ENCODE assay signal across 8 cellular contexts in genomic region chr1:184866991-184867788, GRCh38.
DNase-seq lines count a peak whose midpoint lies in the region; ATAC-seq and TF ChIP-seq lines count a peak whose summit lies in the region.

No MANE protein-coding gene starts in this region.

- H3K27ac ChIP-seq in gastrocnemius medialis (peak overlapping the region in 2 of 4 donors; percentile 33 to 37), substantia nigra (ENCODE audit: low read depth, low read length, poor library complexity, severe bottlenecking) (no peak overlapping the region)

- H3K36me3 ChIP-seq in gastrocnemius medialis = no peaks in the 10 kb centered on the region

- TF ChIP-seq POLR2A in gastrocnemius medialis (IDR thresholded peaks at IDR 0.05) = no peak

- peak; percentile 97 for ATAC-seq in GM19023 (IDR thresholded peaks at IDR 0.05; ENCODE audit: unreplicated experiment)
- peak; percentile 96 for ATAC-seq in HG03139 (IDR thresholded peaks at IDR 0.05; ENCODE audit: unreplicated experiment)
- peak; percentile 68 to 73 for ATAC-seq in gastrocnemius medialis

- in situ Hi-C loops in gastrocnemius medialis (cut with MboI; ENCODE audit: low sequenced_read_pairs in 4 of 4) = no loop called here

- TF ChIP-seq CTCF in gastrocnemius medialis (IDR thresholded peaks at IDR 0.05 in 4 of 5, conservative IDR thresholded peaks at IDR 0.05 in 1 of 5) = no peak

- H3K27me3 ChIP-seq in gastrocnemius medialis = no peaks in the 10 kb centered on the region

- no peak overlapping the region for H3K4me3 ChIP-seq in gastrocnemius medialis

- intact Hi-C loops in gastrocnemius medialis (cut with DNase I; ENCODE audit: low total_unique reads) = no loop called here

- H3K4me1 ChIP-seq in gastrocnemius medialis = no peaks in the 10 kb centered on the region

- H3K9me3 ChIP-seq in gastrocnemius medialis = no peaks in the 10 kb centered on the region

- DNase-seq in A172 (ENCODE audit: low spot score) (peak; percentile 92), T-helper 9 cell (peak; percentile 33), dedifferentiated amniotic fluid mesenchymal stem cell (ENCODE audit: extremely low spot score) (peak; percentile 86), gastrocnemius medialis (no peak), substantia nigra (lab: John Stamatoyannopoulos, UW) (no peak), NCI-H1417 treated with DMSO at 0.1 percent for 48 hours (lab: John Stamatoyannopoulos, UW) (no peak)

Comparison
In these comparisons a context has a peak if more than half of its experiments do, and no peak if none do; other contexts are left out.
1. DNase-seq: peak in A172 (single experiment), T-helper 9 cell (single experiment) and dedifferentiated amniotic fluid mesenchymal stem cell (single experiment); none in gastrocnemius medialis (0 of 2), substantia nigra (0 of 49) and NCI-H1417 treated with DMSO at 0.1 percent for 48 hours (single experiment).
2. Peak in every context shown above with its lines, with median percentiles within 50 percentile points of each other: ATAC-seq.